Comparison of ENCODE assay signal across 22 cellular contexts in the genomic region with DNA sequence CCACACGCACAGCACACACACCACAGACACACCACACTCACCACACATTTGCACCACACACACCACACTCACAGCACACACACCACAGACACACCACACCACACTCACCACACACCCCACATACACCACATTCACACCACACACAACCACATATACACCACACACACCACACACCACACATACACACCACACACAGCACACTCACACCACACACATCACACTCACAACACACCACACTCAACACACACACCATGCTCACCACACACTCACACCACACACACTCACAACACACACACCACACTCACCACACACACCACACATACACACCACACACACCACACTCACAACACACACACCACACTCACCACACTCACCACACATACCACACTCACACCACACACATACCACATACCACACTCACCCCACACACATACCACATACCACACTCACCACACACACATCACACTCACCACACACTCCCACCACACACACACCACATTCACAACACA.
DNase-seq lines count a peak whose midpoint lies in the region; ATAC-seq, FAIRE-seq and TF ChIP-seq lines count a peak whose summit lies in the region.
"Had no signal": no experiment of that assay in that cellular context is flagged by ENCODE, and none has a peak within 500 bp of the region (broad histone marks: within the 10 kb centered on the region; RNA-seq: fewer than 3 reads in every experiment).

No MANE protein-coding gene starts in this region.

- intact Hi-C loops in naive thymus-derived CD4-positive, alpha-beta T cell (cut with micrococcal nuclease): no loop called here

- CTCF ChIA-PET in H1 (lab: Charles Lee; ENCODE audit: partially characterized antibody): interaction anchor here (1.0 to 1.7 kb wide), 3 partner anchors 18 to 27 kb away, joined by 3 to 8 read pairs (median 3); no protein-coding TSS in a partner anchor
- CTCF ChIA-PET in naive thymus-derived CD4-positive, alpha-beta T cell (lab: Charles Lee): no interaction called here

- no peak for ATAC-seq in RWPE2 (ENCODE audit: low read depth)
- peak; percentile 12 for ATAC-seq in naive thymus-derived CD4-positive, alpha-beta T cell
- no peak for ATAC-seq in HG02798 (IDR thresholded peaks at IDR 0.05; ENCODE audit: poor library complexity, unreplicated experiment)
- no peak for ATAC-seq in GM18868 (IDR thresholded peaks at IDR 0.05; ENCODE audit: unreplicated experiment)
- ATAC-seq: left cardiac atrium, PC-3 had no signal

- H4K20me1 ChIP-seq in H1 (replicated peaks in 1 of 2; ENCODE audit: control insufficient read depth in 1 of 2, insufficient read depth in 2 of 2, low read length in 2 of 2): peaks cover 0 to 15% of the 10 kb centered on the region in 2 experiments

- TF ChIP-seq EP300 in H1 (IDR thresholded peaks at IDR 0.05; ENCODE audit: borderline replicate concordance in 1 of 2, low read depth in 2 of 2, low read length in 2 of 2): no peak

- DNase-seq in EH (ENCODE audit: low read depth) (peak; percentile 27), RWPE2 (ENCODE audit: low spot score) (no peak), H1 (ENCODE audit: low read depth in 1 of 2, low spot score in 2 of 2) (no peak), NCI-H187 treated with DMSO at 0.1 percent for 48 hours (lab: John Stamatoyannopoulos, UW) (no peak)
- no peak for DNase-seq in naive thymus-derived CD4-positive, alpha-beta T cell
- no peak for DNase-seq in activated naive CD8-positive, alpha-beta T cell treated with anti-CD3 and anti-CD28 coated beads for 36 hours
- DNase-seq: activated CD4-positive, alpha-beta memory T cell treated with anti-CD3 and anti-CD28 coated beads for 36 hours; activated CD4-positive, CD25-positive, alpha-beta regulatory T cell; C1 segment of cervical spinal cord; Calu3; cortex of kidney; GOT3; head of caudate nucleus; left cardiac atrium; nucleus accumbens; SHP77 treated with DMSO at 0.1 percent for 48 hours; T1000 had no signal

- H3K4ac ChIP-seq in H1 (replicated peaks; ENCODE audit: insufficient read length, low read depth, low read length): peak overlapping the region; percentile 98

- H3K4me3 ChIP-seq in RWPE2 (ENCODE audit: severe bottlenecking): no peak overlapping the region
- no peak overlapping the region for H3K4me3 ChIP-seq in H1 (ENCODE audit: extremely low read depth in 1 of 4, insufficient read depth in 2 of 4, low read depth in 3 of 4, low read length in 4 of 4)
- H3K4me3 ChIP-seq in naive thymus-derived CD4-positive, alpha-beta T cell (ENCODE audit: low read length): no peak overlapping the region
- H3K4me3 ChIP-seq: smooth muscle cell had no signal

- H3K27ac Mint-ChIP-seq in naive thymus-derived CD4-positive, alpha-beta T cell: no peak overlapping the region
- no peak overlapping the region for H3K27ac Mint-ChIP-seq in activated naive CD8-positive, alpha-beta T cell treated with anti-CD3 and anti-CD28 coated beads for 36 hours
- H3K27ac Mint-ChIP-seq: activated CD4-positive, alpha-beta memory T cell treated with anti-CD3 and anti-CD28 coated beads for 36 hours; stimulated activated effector memory CD8-positive, alpha-beta T cell treated with anti-CD3 and anti-CD28 coated beads, Interleukin-12 subunit alpha, Interleukin-12 subunit beta, amount 100 ng/mL, for 72 hours had no signal

- H2BK5ac ChIP-seq in H1 (ENCODE audit: low read depth, low read length): peak overlapping the region; percentile 60; the same call in 1 of the 2 replicates

- peaks cover 17% of the 10 kb centered on the region for H3K23me2 ChIP-seq in H1 (ENCODE audit: low read depth, low read length)

- H3K27me3 Mint-ChIP-seq in naive thymus-derived CD4-positive, alpha-beta T cell: peaks cover 2 to 16% (median 11%) of the 10 kb centered on the region in 5 donors
- H3K27me3 Mint-ChIP-seq in activated naive CD8-positive, alpha-beta T cell treated with anti-CD3 and anti-CD28 coated beads for 36 hours: peaks cover 6% of the 10 kb centered on the region

- WGBS in H1 (ENCODE audit: extremely low coverage in 1 of 2, insufficient coverage in 1 of 2, insufficient read length in 1 of 2, insufficient replicate concordance in 2 of 2, low coverage in 1 of 2, low lambda C conversion rate in 2 of 2, missing lambda C conversion rate in 1 of 2), 2 experiments: 100% methylated on average over 1 of the region's 1 CpG; no CpG with 5 or more reads in 1 of the 2 experiments

- POLR2A ChIA-PET in H1 (lab: Charles Lee; ENCODE audit: partially characterized antibody): no interaction called here
- POLR2A ChIA-PET in naive thymus-derived CD4-positive, alpha-beta T cell (lab: Charles Lee): no interaction called here

- peak overlapping the region; percentile 75 for H2BK120ac ChIP-seq in H1 (replicated peaks; ENCODE audit: low read depth, low read length)

- peak overlapping the region; percentile 99 for H2AK5ac ChIP-seq in H1 (ENCODE audit: low read depth, low read length)

- no peak overlapping the region for H4K8ac ChIP-seq in H1 (ENCODE audit: extremely low read depth, insufficient read depth, low read length)

- H3K4me1 Mint-ChIP-seq in naive thymus-derived CD4-positive, alpha-beta T cell: no peaks in the 10 kb centered on the region
- H3K4me1 Mint-ChIP-seq in activated naive CD8-positive, alpha-beta T cell treated with anti-CD3 and anti-CD28 coated beads for 36 hours: no peaks in the 10 kb centered on the region
- H3K4me1 Mint-ChIP-seq: stimulated activated effector memory CD8-positive, alpha-beta T cell treated with anti-CD3 and anti-CD28 coated beads, Interleukin-12 subunit alpha, Interleukin-12 subunit beta, amount 100 ng/mL, for 72 hours had no signal

- H3K27me3 ChIP-seq in RWPE2 (ENCODE audit: insufficient read depth, poor library complexity, severe bottlenecking) (no peaks in the 10 kb centered on the region), H1 (replicated peaks in 1 of 4; ENCODE audit: control insufficient read depth in 3 of 4, extremely low read depth in 1 of 4, insufficient read depth in 3 of 4, low read length in 3 of 4) (no peaks in the 10 kb centered on the region; a peak in 1 of 7 replicates)
- no peaks in the 10 kb centered on the region for H3K27me3 ChIP-seq in naive thymus-derived CD4-positive, alpha-beta T cell (ENCODE audit: control insufficient read depth in 2 of 2, insufficient read depth in 2 of 2, low read length in 2 of 2)

- H3K14ac ChIP-seq in H1 (ENCODE audit: insufficient read length): no peak overlapping the region

- peak overlapping the region; percentile 100 for H3K56ac ChIP-seq in H1 (replicated peaks; ENCODE audit: insufficient read length, low read depth, low read length)

- H3K36me3 ChIP-seq in RWPE2 (ENCODE audit: low read depth) (no peaks in the 10 kb centered on the region), H1 (ENCODE audit: control insufficient read depth in 2 of 4, insufficient read depth in 4 of 4, low read length in 3 of 4) (no peaks in the 10 kb centered on the region; a peak in 1 of 8 replicates)
- no peaks in the 10 kb centered on the region for H3K36me3 ChIP-seq in naive thymus-derived CD4-positive, alpha-beta T cell (ENCODE audit: control insufficient read depth in 2 of 3, insufficient read depth in 3 of 3, low read length in 3 of 3)

- TF ChIP-seq POLR2A in H1 (IDR thresholded peaks at IDR 0.05; ENCODE audit: control extremely low read depth in 1 of 2, low read depth in 2 of 2, low read length in 2 of 2): no peak

- H3K27ac ChIP-seq in RWPE2 (ENCODE audit: poor library complexity, severe bottlenecking) (peak overlapping the region; percentile 72), H1 (ENCODE audit: low read depth, low read length) (no peak overlapping the region)
- no peak overlapping the region for H3K27ac ChIP-seq in naive thymus-derived CD4-positive, alpha-beta T cell (ENCODE audit: low read depth, low read length)

- FAIRE-seq in H1 (lab: Jason Lieb, UNC): peak; percentile 39

- no peak overlapping the region for H2AFZ ChIP-seq in H1 (ENCODE audit: low read length)

- peaks cover 6% of the 10 kb centered on the region; the same call in 1 of the 2 replicates for H3K79me1 ChIP-seq in H1 (ENCODE audit: low read depth, low read length)

- 0 out of 2 replicates have a peak overlapping the region, but pooled peaks have one; percentile 26 for H3K18ac ChIP-seq in H1 (ENCODE audit: extremely low read depth, low read length)

- H3K9ac ChIP-seq in H1 (replicated peaks in 1 of 4; ENCODE audit: extremely low read depth in 1 of 4, low read depth in 3 of 4, low read length in 3 of 4): peak overlapping the region in 1 of 4 experiments; percentile 34; a peak in 2 of 7 replicates

- H3K4me3 Mint-ChIP-seq in naive thymus-derived CD4-positive, alpha-beta T cell: no peak overlapping the region
- H3K4me3 Mint-ChIP-seq in activated naive CD8-positive, alpha-beta T cell treated with anti-CD3 and anti-CD28 coated beads for 36 hours: no peak overlapping the region
- H3K4me3 Mint-ChIP-seq: activated CD4-positive, alpha-beta memory T cell treated with anti-CD3 and anti-CD28 coated beads for 36 hours; stimulated activated effector memory CD8-positive, alpha-beta T cell treated with anti-CD3 and anti-CD28 coated beads, Interleukin-12 subunit alpha, Interleukin-12 subunit beta, amount 100 ng/mL, for 72 hours had no signal

- H3K79me2 ChIP-seq in H1 (ENCODE audit: control insufficient read depth in 1 of 2, insufficient read depth in 2 of 2, low read length in 2 of 2): no peaks in the 10 kb centered on the region; a peak in 1 of 4 replicates

- peak overlapping the region; percentile 68; the same call in 1 of the 2 replicates for H2BK20ac ChIP-seq in H1 (ENCODE audit: low read length)

- H3K4me2 ChIP-seq in H1 (ENCODE audit: insufficient read depth in 1 of 2, low read depth in 2 of 2, low read length in 2 of 2): peak overlapping the region in 1 of 2 experiments; percentile 10; a peak in 1 of 4 replicates
- H3K4me2 ChIP-seq: smooth muscle cell had no signal

- H3K9me3 Mint-ChIP-seq in naive thymus-derived CD4-positive, alpha-beta T cell: peaks cover 0 to 5% (median 0%) of the 10 kb centered on the region in 11 donors
- no peaks in the 10 kb centered on the region for H3K9me3 Mint-ChIP-seq in activated naive CD8-positive, alpha-beta T cell treated with anti-CD3 and anti-CD28 coated beads for 36 hours
- H3K9me3 Mint-ChIP-seq: activated CD4-positive, alpha-beta memory T cell treated with anti-CD3 and anti-CD28 coated beads for 36 hours; stimulated activated effector memory CD8-positive, alpha-beta T cell treated with anti-CD3 and anti-CD28 coated beads, Interleukin-12 subunit alpha, Interleukin-12 subunit beta, amount 100 ng/mL, for 72 hours had no signal

- no peaks in the 10 kb centered on the region for H3K9me3 ChIP-seq in RWPE2 (ENCODE audit: severe bottlenecking)
- no peaks in the 10 kb centered on the region for H3K9me3 ChIP-seq in H1 (ENCODE audit: insufficient read depth in 2 of 2, low read depth in 1 of 2, low read length in 1 of 2)
- H3K9me3 ChIP-seq in naive thymus-derived CD4-positive, alpha-beta T cell (ENCODE audit: control insufficient read depth in 2 of 3, low read length in 3 of 3): no peaks in the 10 kb centered on the region

- no peak overlapping the region for H3K23ac ChIP-seq in H1 (ENCODE audit: insufficient read length)

- TF ChIP-seq CTCF in RWPE2 (IDR thresholded peaks at IDR 0.05; ENCODE audit: poor library complexity, severe bottlenecking) (no peak), H1 (IDR thresholded peaks at IDR 0.05; ENCODE audit: control extremely low read depth in 1 of 3, insufficient read depth in 1 of 3, low read depth in 1 of 3, low read length in 3 of 3) (no peak)

- H2BK12ac ChIP-seq in H1 (ENCODE audit: low read depth, low read length): peak overlapping the region; percentile 98; the same call in 1 of the 2 replicates

- H2BK15ac ChIP-seq in H1 (ENCODE audit: low read length): peak overlapping the region; percentile 73

- peak overlapping the region; percentile 97 for H4K91ac ChIP-seq in H1 (replicated peaks; ENCODE audit: insufficient read length, low read length)

- no peak overlapping the region for H4K5ac ChIP-seq in H1 (ENCODE audit: insufficient read length, low read depth, low read length)

- H3K36me3 Mint-ChIP-seq in naive thymus-derived CD4-positive, alpha-beta T cell: no peaks in the 10 kb centered on the region
- no peaks in the 10 kb centered on the region for H3K36me3 Mint-ChIP-seq in activated naive CD8-positive, alpha-beta T cell treated with anti-CD3 and anti-CD28 coated beads for 36 hours
- H3K36me3 Mint-ChIP-seq: activated CD4-positive, alpha-beta memory T cell treated with anti-CD3 and anti-CD28 coated beads for 36 hours; stimulated activated effector memory CD8-positive, alpha-beta T cell treated with anti-CD3 and anti-CD28 coated beads, Interleukin-12 subunit alpha, Interleukin-12 subunit beta, amount 100 ng/mL, for 72 hours had no signal

- H3K4me1 ChIP-seq in RWPE2 (ENCODE audit: insufficient read depth, poor library complexity, severe bottlenecking) (peaks cover 20% of the 10 kb centered on the region), H1 (replicated peaks in 1 of 4; ENCODE audit: control insufficient read depth in 3 of 4, insufficient read depth in 4 of 4, low read length in 3 of 4) (peaks cover 0 to 18% (median 10%) of the 10 kb centered on the region in 4 experiments; a peak in 5 of 7 replicates)
- no peaks in the 10 kb centered on the region for H3K4me1 ChIP-seq in naive thymus-derived CD4-positive, alpha-beta T cell (ENCODE audit: control insufficient read depth in 2 of 2, insufficient read depth in 2 of 2, low read length in 2 of 2)

- TF ChIP-seq RAD21 in H1 (IDR thresholded peaks at IDR 0.05 in 1 of 2, conservative IDR thresholded peaks at IDR 0.05 in 1 of 2; ENCODE audit: low read depth in 2 of 2, low read length in 2 of 2): no peak
